1 cellular context compared by ENCODE assay signal in genomic region chrX:47564438-47565085, GRCh38.
TF ChIP-seq lines count a peak whose summit lies in the region.

No MANE protein-coding gene starts in this region.

TF ChIP-seq in GM12891, 5 proteins besides CTCF, POLR2A, EP300 and RAD21:
- TF ChIP-seq POLR2AphosphoS5 (IDR thresholded peaks at IDR 0.05; ENCODE audit: low read depth, low read length) (no peak), TAF1 (IDR thresholded peaks at IDR 0.05; ENCODE audit: low read depth, low read length) (no peak)
